19 cellular contexts compared by ENCODE assay signal in the genomic region with DNA sequence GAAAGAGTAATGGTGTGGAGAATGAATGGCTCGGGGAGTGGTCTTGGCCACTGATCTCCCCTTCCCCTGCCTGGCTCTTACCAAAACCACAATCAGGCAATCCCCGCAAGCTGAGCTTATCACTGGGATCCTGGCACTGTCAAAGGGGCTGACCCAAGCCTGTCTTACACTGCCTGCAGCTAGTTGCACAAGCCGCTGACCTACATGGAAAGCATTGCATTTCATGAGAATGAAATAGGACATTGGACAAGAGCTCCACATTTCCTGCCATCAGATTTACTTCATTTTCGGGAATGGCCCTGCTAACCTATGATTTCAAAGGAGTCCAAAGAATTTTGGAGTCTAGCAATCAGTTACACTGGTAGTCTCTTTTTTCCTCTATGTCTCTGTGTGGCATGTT.
"Had no signal": no experiment of that assay in that cellular context is flagged by ENCODE, and none has a peak within 500 bp of the region (broad histone marks: within the 10 kb centered on the region; RNA-seq: fewer than 3 reads in every experiment).

No MANE protein-coding gene starts in this region.

- H3K27me3 Mint-ChIP-seq: activated CD8-positive, alpha-beta memory T cell treated with anti-CD3 and anti-CD28 coated beads, Interleukin-2, amount 10 ng/mL, durations not matched to agents 7 days and 5 days had no signal

- H3K4me1 Mint-ChIP-seq: central memory CD8-positive, alpha-beta T cell; stimulated activated naive CD8-positive, alpha-beta T cell treated with anti-CD3 and anti-CD28 coated beads, Interleukin-15, amount 100 ng/mL, for 72 hours; T-helper 17 cell had no signal

- H3K4me3 ChIP-seq: esophagus squamous epithelium, spleen, upper lobe of left lung had no signal

- H3K4me3 Mint-ChIP-seq: activated CD4-positive, alpha-beta memory T cell treated with anti-CD3 and anti-CD28 coated beads for 36 hours; activated CD8-positive, alpha-beta memory T cell treated with anti-CD3 and anti-CD28 coated beads, Interleukin-2, amount 10 ng/mL, durations not matched to agents 7 days and 5 days; activated naive CD4-positive, alpha-beta T cell treated with anti-CD3 and anti-CD28 coated beads, Interleukin-2, amount 10 ng/mL, durations not matched to agents 7 days and 5 days; central memory CD8-positive, alpha-beta T cell; naive thymus-derived CD8-positive, alpha-beta T cell; stimulated activated naive CD8-positive, alpha-beta T cell treated with anti-CD3 and anti-CD28 coated beads, Interleukin-15, amount 100 ng/mL, for 72 hours; T-helper 17 cell had no signal

- ATAC-seq: activated CD8-positive, alpha-beta memory T cell treated with anti-CD3 and anti-CD28 coated beads, Interleukin-2, amount 10 ng/mL, durations not matched to agents 7 days and 5 days; naive thymus-derived CD8-positive, alpha-beta T cell; stimulated activated naive CD8-positive, alpha-beta T cell treated with anti-CD3 and anti-CD28 coated beads, Interleukin-15, amount 100 ng/mL, for 72 hours; T-helper 17 cell had no signal

- H3K9me3 Mint-ChIP-seq: activated CD4-positive, alpha-beta memory T cell treated with anti-CD3 and anti-CD28 coated beads for 36 hours; activated naive CD4-positive, alpha-beta T cell treated with anti-CD3 and anti-CD28 coated beads, Interleukin-2, amount 10 ng/mL, durations not matched to agents 7 days and 5 days; activated T-helper 2 cell treated with anti-CD3 and anti-CD28 coated beads, Interferon-gamma antibody, Interleukin-2, Interleukin-4, amounts not matched to agents 10 μg/mL and 5 μg/mL and 100 μg/mL, durations not matched to agents 14 hours and 24 hours and 36 hours; central memory CD8-positive, alpha-beta T cell; stimulated activated naive CD8-positive, alpha-beta T cell treated with anti-CD3 and anti-CD28 coated beads, Interleukin-15, amount 100 ng/mL, for 72 hours had no signal

- H3K36me3 ChIP-seq: esophagus squamous epithelium, neutrophil, spleen, upper lobe of left lung, WERI-Rb-1 had no signal

- H3K27me3 ChIP-seq: neutrophil, upper lobe of left lung had no signal

- H3K36me3 Mint-ChIP-seq: activated CD4-positive, alpha-beta memory T cell treated with anti-CD3 and anti-CD28 coated beads for 36 hours; activated CD8-positive, alpha-beta memory T cell treated with anti-CD3 and anti-CD28 coated beads, Interleukin-2, amount 10 ng/mL, durations not matched to agents 7 days and 5 days; activated naive CD4-positive, alpha-beta T cell treated with anti-CD3 and anti-CD28 coated beads, Interleukin-2, amount 10 ng/mL, durations not matched to agents 7 days and 5 days; naive thymus-derived CD8-positive, alpha-beta T cell had no signal

- H3K27ac Mint-ChIP-seq: activated CD4-positive, alpha-beta memory T cell treated with anti-CD3 and anti-CD28 coated beads for 36 hours; activated CD8-positive, alpha-beta memory T cell treated with anti-CD3 and anti-CD28 coated beads, Interleukin-2, amount 10 ng/mL, durations not matched to agents 7 days and 5 days; activated naive CD4-positive, alpha-beta T cell treated with anti-CD3 and anti-CD28 coated beads, Interleukin-2, amount 10 ng/mL, durations not matched to agents 7 days and 5 days; activated T-helper 2 cell treated with anti-CD3 and anti-CD28 coated beads, Interferon-gamma antibody, Interleukin-2, Interleukin-4, amounts not matched to agents 10 μg/mL and 5 μg/mL and 100 μg/mL, durations not matched to agents 14 hours and 24 hours and 36 hours; naive thymus-derived CD8-positive, alpha-beta T cell; stimulated activated naive CD8-positive, alpha-beta T cell treated with anti-CD3 and anti-CD28 coated beads, Interleukin-15, amount 100 ng/mL, for 72 hours; T-helper 17 cell had no signal

- DNase-seq: activated CD4-positive, alpha-beta memory T cell treated with anti-CD3 and anti-CD28 coated beads for 36 hours; activated CD8-positive, alpha-beta memory T cell treated with anti-CD3 and anti-CD28 coated beads, Interleukin-2, amount 10 ng/mL, durations not matched to agents 7 days and 5 days; activated naive CD4-positive, alpha-beta T cell treated with anti-CD3 and anti-CD28 coated beads, Interleukin-2, amount 10 ng/mL, durations not matched to agents 7 days and 5 days; activated T-cell treated with anti-CD3 and anti-CD28 coated beads, Interleukin-2, amount 50 U/mL, for 1 hour; effector CD8-positive, alpha-beta T cell; esophagus squamous epithelium; glutamatergic neuron; hypothalamus; kidney glomerular epithelial cell; naive thymus-derived CD8-positive, alpha-beta T cell; spleen; stimulated activated CD4-positive, alpha-beta T cell treated with anti-CD3 and anti-CD28 coated beads, Interleukin-1b, Interleukin-23, amount 100 ng/mL, for 48 hours; stimulated activated naive CD8-positive, alpha-beta T cell treated with anti-CD3 and anti-CD28 coated beads, Interleukin-15, amount 100 ng/mL, for 72 hours; T-helper 17 cell; upper lobe of left lung; WERI-Rb-1 had no signal

- H3K4me1 ChIP-seq: esophagus squamous epithelium, spleen, upper lobe of left lung had no signal

- H3K27ac ChIP-seq: esophagus squamous epithelium, neutrophil, spleen, upper lobe of left lung, WERI-Rb-1 had no signal

- H3K9me3 ChIP-seq: esophagus squamous epithelium, neutrophil, spleen, upper lobe of left lung had no signal
